In genomic region chr2:161112885-161113284, GRCh38 we compare ENCODE assay signal across 17 cellular contexts. TPM values are rescaled to one million over a fixed set of nuclear protein-coding genes. Genes with fewer than 3 reads are reported as not detected.
DNase-seq lines count a peak whose midpoint lies in the region; ATAC-seq and TF ChIP-seq lines count a peak whose summit lies in the region.
"Had no signal": no experiment of that assay in that cellular context is flagged by ENCODE, and none has a peak within 500 bp of the region (broad histone marks: within the 10 kb centered on the region; RNA-seq: fewer than 3 reads in every experiment).

No MANE protein-coding gene starts in this region.

- TF ChIP-seq CTCF in epithelial cell of esophagus (IDR thresholded peaks at IDR 0.05; ENCODE audit: insufficient read depth, low read depth, low read length, missing control alignments) (no peak), testis (IDR thresholded peaks at IDR 0.05) (no peak), GM10266 (IDR thresholded peaks at IDR 0.05; ENCODE audit: control insufficient read depth, insufficient read depth, low read depth, missing control alignments) (no peak)

- no peak overlapping the region for H3K27ac Mint-ChIP-seq in stimulated activated memory B cell treated with anti-CD40 and anti-IgM and Interleukin-4, amounts not matched to agents 10 μg/mL and 1 μg/mL and 100 μg/mL, for 72 hours
- H3K27ac Mint-ChIP-seq: CD4-positive, alpha-beta T cell had no signal

- ATAC-seq in stimulated activated memory B cell treated with anti-CD40 and anti-IgM and Interleukin-4, amounts not matched to agents 10 μg/mL and 1 μg/mL and 100 μg/mL, for 72 hours = no peak
- ATAC-seq: A549 had no signal

- no peak overlapping the region for H3K4me3 Mint-ChIP-seq in stimulated activated memory B cell treated with anti-CD40 and anti-IgM and Interleukin-4, amounts not matched to agents 10 μg/mL and 1 μg/mL and 100 μg/mL, for 72 hours
- H3K4me3 Mint-ChIP-seq: CD4-positive, alpha-beta T cell had no signal

- H3K27me3 ChIP-seq in testis = no peaks in the 10 kb centered on the region

- WGBS in testis, 2 donors = 57 to 77% methylated on average over 2 of the region's 2 CpGs

- no peaks in the 10 kb centered on the region for H3K27me3 Mint-ChIP-seq in stimulated activated memory B cell treated with anti-CD40 and anti-IgM and Interleukin-4, amounts not matched to agents 10 μg/mL and 1 μg/mL and 100 μg/mL, for 72 hours
- H3K27me3 Mint-ChIP-seq: CD4-positive, alpha-beta T cell had no signal

- TF ChIP-seq POLR2A in testis (IDR thresholded peaks at IDR 0.05) = no peak

- no peak overlapping the region for H3K4me3 ChIP-seq in epithelial cell of esophagus (ENCODE audit: low read length)
- no peak overlapping the region for H3K4me3 ChIP-seq in testis
- H3K4me3 ChIP-seq: A549 had no signal

- H3K9me3 Mint-ChIP-seq in stimulated activated memory B cell treated with anti-CD40 and anti-IgM and Interleukin-4, amounts not matched to agents 10 μg/mL and 1 μg/mL and 100 μg/mL, for 72 hours = no peaks in the 10 kb centered on the region
- H3K9me3 Mint-ChIP-seq: CD4-positive, alpha-beta T cell had no signal

- no peaks in the 10 kb centered on the region for H3K36me3 Mint-ChIP-seq in stimulated activated memory B cell treated with anti-CD40 and anti-IgM and Interleukin-4, amounts not matched to agents 10 μg/mL and 1 μg/mL and 100 μg/mL, for 72 hours

- DNase-seq in NCI-H2227 (lab: John Stamatoyannopoulos, UW; ENCODE audit: unreplicated experiment) = peak; percentile 17
- DNase-seq in NCI-H2227 treated with DMSO at 0.1 percent for 48 hours (lab: John Stamatoyannopoulos, UW) = no peak
- peak; percentile 74 for DNase-seq in NCI-H1436 treated with DMSO at 0.1 percent for 48 hours (lab: John Stamatoyannopoulos, UW)
- peak; percentile 5 for DNase-seq in NCI-H69 (lab: John Stamatoyannopoulos, UW)
- DNase-seq in epithelial cell of esophagus (ENCODE audit: low read depth) = peak; percentile 8
- no peak for DNase-seq in testis
- no peak for DNase-seq in GM10266 (ENCODE audit: extremely low spot score)
- DNase-seq: Calu3; CD4-positive, alpha-beta T cell; KG1; MV-4-11; NCI-H2107; NCI-H510A; NK-92 treated with Interleukin-12 subunit alpha and Interleukin-12 subunit beta, amount 100 ng/mL, for 24 hours; T1000 had no signal

- H3K4me1 ChIP-seq in testis = no peaks in the 10 kb centered on the region

- no peaks in the 10 kb centered on the region for H3K36me3 ChIP-seq in testis (ENCODE audit: low read depth, missing control alignments)

- H3K9me3 ChIP-seq in testis = no peaks in the 10 kb centered on the region
- H3K9me3 ChIP-seq: A549 had no signal

- H3K4me1 Mint-ChIP-seq in stimulated activated memory B cell treated with anti-CD40 and anti-IgM and Interleukin-4, amounts not matched to agents 10 μg/mL and 1 μg/mL and 100 μg/mL, for 72 hours = peaks cover 34% of the 10 kb centered on the region

- H3K27ac ChIP-seq in testis = no peak overlapping the region
- H3K27ac ChIP-seq: A549 had no signal

- intact Hi-C loops in testis (cut with DNase I; ENCODE audit: low total_unique reads) = no loop called here

RNA-seq across cellular contexts. Expression of gene TANK, which starts 47.3 kb away (rescaled TPM):
- total RNA-seq in testis = 10 to 100 TPM; 52.8 to 63.6 TPM
- 34.7 TPM for polyA plus RNA-seq in testis (ENCODE audit: insufficient read depth, low read depth, low replicate concordance)

Comparison
In these comparisons a context has a peak if more than half of its experiments do, and no peak if none do; other contexts are left out.
1. DNase-seq: peak in NCI-H2227 (single experiment), NCI-H1436 treated with DMSO at 0.1 percent for 48 hours (single experiment), NCI-H69 (single experiment) and epithelial cell of esophagus (single experiment); none in NCI-H2227 treated with DMSO at 0.1 percent for 48 hours (single experiment), testis (single experiment) and GM10266 (single experiment).